In genomic region chr1:81738902-81739301, GRCh38 we compare ENCODE assay signal across 22 cellular contexts.
"Had no signal": no experiment of that assay in that cellular context is flagged by ENCODE, and none has a peak within 500 bp of the region (broad histone marks: within the 10 kb centered on the region; RNA-seq: fewer than 3 reads in every experiment).

No MANE protein-coding gene starts in this region.

- FAIRE-seq: endothelial cell of umbilical vein had no signal

- H3K9me3 Mint-ChIP-seq: nephron; stimulated activated naive CD8-positive, alpha-beta T cell treated with anti-CD3 and anti-CD28 coated beads, Interleukin-15, Interleukin-2, amounts not matched to agents 100 ng/mL and 50 ng/mL, for 24 hours; T-helper 2 cell treated with Interferon-gamma antibody and Interleukin-4, amounts not matched to agents 5 μg/mL and 100 μg/mL, for 36 hours; type B pancreatic cell had no signal

- ATAC-seq: activated naive CD4-positive, alpha-beta T cell treated with anti-CD3 and anti-CD28 coated beads, Interleukin-2, amount 50 U/mL, for 72 hours; activated T-cell treated with anti-CD3 and anti-CD28 coated beads, Interleukin-2, amount 50 U/mL, for 72 hours; left lobe of liver; lower lobe of right lung had no signal

- H3K4me3 ChIP-seq: lower lobe of right lung, prostate gland, spleen, thoracic aorta, uterus had no signal

- DNase-seq: activated CD4-positive, alpha-beta T cell treated with anti-CD3 and anti-CD28 coated beads for 4 hours; activated CD4-positive, alpha-beta T cell treated with anti-CD3 and anti-CD28 coated beads, Interleukin-2, amount 50 U/mL, for 4 hours; activated CD4-positive, CD25-positive, alpha-beta regulatory T cell; activated naive CD4-positive, alpha-beta T cell; activated T-cell treated with anti-CD3 and anti-CD28 coated beads for 4 hours; activated T-cell treated with anti-CD3 and anti-CD28 coated beads, Interleukin-2, amount 50 U/mL, for 72 hours; anterior cingulate cortex; central memory CD4-positive, alpha-beta T cell; kidney glomerular epithelial cell; lower lobe of right lung; spleen; T-helper 1 cell; uterus had no signal

- H3K27ac Mint-ChIP-seq: activated naive CD4-positive, alpha-beta T cell treated with anti-CD3 and anti-CD28 coated beads, Interleukin-2, amount 50 U/mL, for 72 hours; activated T-cell treated with anti-CD3 and anti-CD28 coated beads, Interleukin-2, amount 50 U/mL, for 72 hours; nephron; stimulated activated naive CD8-positive, alpha-beta T cell treated with anti-CD3 and anti-CD28 coated beads, Interleukin-15, Interleukin-2, amounts not matched to agents 100 ng/mL and 50 ng/mL, for 24 hours; T-helper 2 cell treated with Interferon-gamma antibody and Interleukin-4, amounts not matched to agents 5 μg/mL and 100 μg/mL, for 36 hours; type B pancreatic cell had no signal

- H3K27me3 Mint-ChIP-seq: stimulated activated naive CD8-positive, alpha-beta T cell treated with anti-CD3 and anti-CD28 coated beads, Interleukin-15, Interleukin-2, amounts not matched to agents 100 ng/mL and 50 ng/mL, for 24 hours; type B pancreatic cell had no signal

- H3K36me3 Mint-ChIP-seq: activated naive CD4-positive, alpha-beta T cell treated with anti-CD3 and anti-CD28 coated beads, Interleukin-2, amount 50 U/mL, for 72 hours; type B pancreatic cell had no signal

- H3K4me3 Mint-ChIP-seq: activated T-cell treated with anti-CD3 and anti-CD28 coated beads, Interleukin-2, amount 50 U/mL, for 72 hours; nephron; stimulated activated naive CD8-positive, alpha-beta T cell treated with anti-CD3 and anti-CD28 coated beads, Interleukin-15, Interleukin-2, amounts not matched to agents 100 ng/mL and 50 ng/mL, for 24 hours; T-helper 2 cell treated with Interferon-gamma antibody and Interleukin-4, amounts not matched to agents 5 μg/mL and 100 μg/mL, for 36 hours; type B pancreatic cell had no signal
